In genomic region chr5:94309166-94309565, GRCh38 we compare ENCODE assay signal across 32 cellular contexts.
"Had no signal": no experiment of that assay in that cellular context is flagged by ENCODE, and none has a peak within 500 bp of the region (broad histone marks: within the 10 kb centered on the region; RNA-seq: fewer than 3 reads in every experiment).

No MANE protein-coding gene starts in this region.

- H3K27ac Mint-ChIP-seq: activated CD4-positive, alpha-beta T cell treated with anti-CD3 and anti-CD28 coated beads for 36 hours; activated CD4-positive, alpha-beta T cell treated with anti-CD3 and anti-CD28 coated beads, Interleukin-2, amount 10 ng/mL, durations not matched to agents 7 days and 5 days; activated naive CD4-positive, alpha-beta T cell treated with anti-CD3 and anti-CD28 coated beads for 36 hours; activated naive CD4-positive, alpha-beta T cell treated with anti-CD3 and anti-CD28 coated beads, Interleukin-2, amount 50 U/mL, for 72 hours; activated T-helper 1 cell treated with anti-CD3 and anti-CD28 coated beads, Interleukin-12 subunit alpha, Interleukin-12 subunit beta, Interleukin-2, Interleukin-4 antibody, amounts not matched to agents 30 ng/mL and 10 ng/mL and 1 ng/mL, durations not matched to agents 14 hours and 24 hours and 36 hours; T-helper 1 cell treated with Interleukin-12 subunit alpha and Interleukin-12 subunit beta and Interleukin-4 antibody, amounts not matched to agents 30 μg/mL and 1 μg/mL, for 36 hours; T-helper 2 cell treated with Interferon-gamma antibody and Interleukin-4, amounts not matched to agents 5 μg/mL and 100 μg/mL, for 36 hours had no signal

- H2AFZ ChIP-seq: PC-9 had no signal

- H3K4me1 Mint-ChIP-seq: activated CD4-positive, alpha-beta T cell treated with anti-CD3 and anti-CD28 coated beads for 36 hours; activated CD4-positive, alpha-beta T cell treated with anti-CD3 and anti-CD28 coated beads, Interleukin-2, amount 10 ng/mL, durations not matched to agents 7 days and 5 days had no signal

- H3K36me3 Mint-ChIP-seq: activated naive CD4-positive, alpha-beta T cell treated with anti-CD3 and anti-CD28 coated beads, Interleukin-2, amount 50 U/mL, for 72 hours had no signal

- H3K9me3 Mint-ChIP-seq: activated CD4-positive, alpha-beta T cell treated with anti-CD3 and anti-CD28 coated beads, Interleukin-2, amount 10 ng/mL, durations not matched to agents 7 days and 5 days; activated naive CD4-positive, alpha-beta T cell treated with anti-CD3 and anti-CD28 coated beads for 36 hours; activated naive CD4-positive, alpha-beta T cell treated with anti-CD3 and anti-CD28 coated beads, Interleukin-2, amount 50 U/mL, for 72 hours; activated T-cell treated with anti-CD3 and anti-CD28 coated beads, Interleukin-2, amount 50 U/mL, for 4 hours; activated T-helper 1 cell treated with anti-CD3 and anti-CD28 coated beads, Interleukin-12 subunit alpha, Interleukin-12 subunit beta, Interleukin-2, Interleukin-4 antibody, amounts not matched to agents 30 ng/mL and 10 ng/mL and 1 ng/mL, durations not matched to agents 14 hours and 24 hours and 36 hours; T-helper 1 cell treated with Interleukin-12 subunit alpha and Interleukin-12 subunit beta and Interleukin-4 antibody, amounts not matched to agents 30 μg/mL and 1 μg/mL, for 36 hours; T-helper 2 cell treated with Interferon-gamma antibody and Interleukin-4, amounts not matched to agents 5 μg/mL and 100 μg/mL, for 36 hours had no signal

- DNase-seq: activated CD4-positive, alpha-beta T cell treated with anti-CD3 and anti-CD28 coated beads for 36 hours; activated CD4-positive, alpha-beta T cell treated with anti-CD3 and anti-CD28 coated beads, Interleukin-2, amount 10 ng/mL, durations not matched to agents 7 days and 5 days; activated CD4-positive, alpha-beta T cell treated with anti-CD3 and anti-CD28 coated beads, Interleukin-2, amount 50 U/mL, for 48 hours; activated CD8-positive, alpha-beta memory T cell treated with anti-CD3 and anti-CD28 coated beads, Interleukin-2, amount 50 U/mL, for 4 hours; activated gamma-delta T cell treated with Interleukin-2 at 50 U/mL for 16 hours; activated naive CD4-positive, alpha-beta T cell treated with anti-CD3 and anti-CD28 coated beads for 36 hours; activated T-cell treated with anti-CD3 and anti-CD28 coated beads for 4 hours; activated T-cell treated with anti-CD3 and anti-CD28 coated beads, Interleukin-2, amount 50 U/mL, for 4 hours; anterior cingulate cortex; brain microvascular endothelial cell; central memory CD4-positive, alpha-beta T cell; NCI-H1092 treated with DMSO at 0.1 percent for 48 hours; NCI-H1417; NCI-H146; NCI-H187; NCI-H2029 treated with DMSO at 0.1 percent for 48 hours; NCI-H2107; NCI-H2171; NCI-H510A; NCI-H526; NCI-H748 treated with DMSO at 0.1 percent for 48 hours; NK-92 treated with Interleukin-12 subunit alpha and Interleukin-12 subunit beta, amount 100 ng/mL, for 24 hours; PC-9; SIG-M5 had no signal

- H3K4me3 ChIP-seq: K562, PC-9 had no signal

- ATAC-seq: activated CD4-positive, alpha-beta T cell treated with anti-CD3 and anti-CD28 coated beads for 36 hours; activated CD4-positive, CD25-positive, alpha-beta regulatory T cell treated with anti-CD3 and anti-CD28 coated beads, Interleukin-2, amount 50 U/mL, for 24 hours; activated naive CD4-positive, alpha-beta T cell treated with anti-CD3 and anti-CD28 coated beads, Interleukin-2, amount 50 U/mL, for 72 hours; activated T-cell treated with anti-CD3 and anti-CD28 coated beads, Interleukin-2, amount 50 U/mL, for 4 hours; K562; Right ventricle myocardium inferior had no signal

- H3K27me3 Mint-ChIP-seq: activated CD4-positive, alpha-beta T cell treated with anti-CD3 and anti-CD28 coated beads for 36 hours; activated CD4-positive, alpha-beta T cell treated with anti-CD3 and anti-CD28 coated beads, Interleukin-2, amount 10 ng/mL, durations not matched to agents 7 days and 5 days had no signal

- H3K4me3 Mint-ChIP-seq: activated CD4-positive, alpha-beta T cell treated with anti-CD3 and anti-CD28 coated beads for 36 hours; activated CD4-positive, alpha-beta T cell treated with anti-CD3 and anti-CD28 coated beads, Interleukin-2, amount 10 ng/mL, durations not matched to agents 7 days and 5 days; activated naive CD4-positive, alpha-beta T cell treated with anti-CD3 and anti-CD28 coated beads for 36 hours; activated T-cell treated with anti-CD3 and anti-CD28 coated beads, Interleukin-2, amount 50 U/mL, for 4 hours; activated T-helper 1 cell treated with anti-CD3 and anti-CD28 coated beads, Interleukin-12 subunit alpha, Interleukin-12 subunit beta, Interleukin-2, Interleukin-4 antibody, amounts not matched to agents 30 ng/mL and 10 ng/mL and 1 ng/mL, durations not matched to agents 14 hours and 24 hours and 36 hours; T-helper 1 cell treated with Interleukin-12 subunit alpha and Interleukin-12 subunit beta and Interleukin-4 antibody, amounts not matched to agents 30 μg/mL and 1 μg/mL, for 36 hours; T-helper 2 cell treated with Interferon-gamma antibody and Interleukin-4, amounts not matched to agents 5 μg/mL and 100 μg/mL, for 36 hours had no signal

- H3K27me3 ChIP-seq: brain microvascular endothelial cell had no signal

- H3K4me2 ChIP-seq: PC-9 had no signal

- H3K36me3 ChIP-seq: brain microvascular endothelial cell had no signal

- H3K27ac ChIP-seq: brain microvascular endothelial cell, PC-9, RWPE1 had no signal
